In the genomic region with DNA sequence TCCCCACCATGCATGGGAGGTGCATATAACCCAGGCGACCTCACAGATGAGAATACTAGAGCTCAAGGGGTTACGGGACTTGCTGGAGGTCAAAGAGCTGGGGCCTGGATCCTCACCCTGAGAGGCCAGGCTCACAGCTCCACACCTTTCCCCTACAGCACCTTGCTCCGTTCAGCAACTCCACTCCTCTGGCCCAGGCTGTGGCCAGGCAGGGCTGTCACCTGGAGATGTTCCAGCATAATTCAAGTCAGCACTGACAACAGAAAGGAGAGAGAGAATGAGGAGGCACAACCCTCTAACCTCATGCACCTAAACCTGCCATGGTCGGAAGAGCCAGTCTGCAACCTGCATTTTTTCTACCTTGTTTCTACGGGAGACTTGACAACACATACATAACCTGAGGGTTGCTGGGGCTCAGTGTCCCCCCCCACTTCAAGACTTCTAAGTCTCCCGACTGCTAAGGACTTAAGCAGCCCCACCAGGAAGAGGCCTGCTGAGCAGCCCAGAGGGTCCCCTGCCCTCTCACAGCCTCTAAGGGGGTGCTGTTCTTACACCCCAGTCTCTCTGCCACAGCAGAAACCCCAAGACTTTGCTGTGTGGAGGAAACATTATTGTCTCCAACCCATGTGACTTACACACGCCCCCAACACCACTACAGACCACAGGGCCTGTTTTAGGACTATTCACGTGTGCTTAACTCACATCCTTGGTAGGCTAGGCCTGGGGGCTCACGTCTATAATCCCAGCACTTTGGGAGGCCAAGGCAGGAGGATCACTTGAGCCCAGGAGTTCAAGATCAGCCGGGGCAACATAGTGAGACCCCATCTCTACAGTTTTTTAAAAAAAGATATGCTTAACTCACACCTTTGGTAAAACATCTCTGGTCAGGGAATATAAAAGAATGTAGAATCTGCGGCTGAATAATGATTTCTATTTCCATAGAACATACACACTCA, we compare ENCODE assay signal across 13 cellular contexts.
DNase-seq lines count a peak whose midpoint lies in the region; TF ChIP-seq lines count a peak whose summit lies in the region.
"Had no signal": no experiment of that assay in that cellular context is flagged by ENCODE, and none has a peak within 500 bp of the region (broad histone marks: within the 10 kb centered on the region; RNA-seq: fewer than 3 reads in every experiment).

No MANE protein-coding gene starts in this region.

- no peaks in the 10 kb centered on the region for H3K27me3 ChIP-seq in stomach
- H3K27me3 ChIP-seq: ascending aorta had no signal

- H3K4me3 ChIP-seq in stomach: peak overlapping the region in 2 of 4 donors; percentile 8 to 9
- H3K4me3 ChIP-seq: ascending aorta had no signal

- TF ChIP-seq CTCF in stomach (IDR thresholded peaks at IDR 0.05): no peak

- no peak for DNase-seq in activated T-cell treated with anti-CD3 and anti-CD28 coated beads, Interleukin-2, amount 50 U/mL, for 24 hours
- DNase-seq in activated T-cell treated with anti-CD3 and anti-CD28 coated beads, Interleukin-2, amount 50 U/mL, for 1 hour: no peak
- no peak for DNase-seq in activated CD4-positive, alpha-beta memory T cell treated with anti-CD3 and anti-CD28 coated beads for 36 hours
- DNase-seq in immature natural killer cell (peak in 1 of 3 donors; percentile 29), stomach (peak; percentile 48), NCI-H226 (no peak), GDM1 (lab: John Stamatoyannopoulos, UW) (no peak)
- DNase-seq in stimulated activated CD4-positive, alpha-beta T cell treated with anti-CD3 and anti-CD28 coated beads, Interleukin-4, amount 100 ng/mL, for 4 hours: no peak
- DNase-seq: ACHN; Calu3; NK-92 treated with Interleukin-12 subunit alpha and Interleukin-12 subunit beta, amount 100 ng/mL, for 24 hours; stimulated activated CD4-positive, alpha-beta T cell treated with anti-CD3 and anti-CD28 coated beads, Interleukin-4, amount 100 ng/mL, for 1 hour had no signal

- H3K9me3 Mint-ChIP-seq in activated T-cell treated with anti-CD3 and anti-CD28 coated beads, Interleukin-2, amount 50 U/mL, for 24 hours: no peaks in the 10 kb centered on the region
- H3K9me3 Mint-ChIP-seq in activated CD4-positive, alpha-beta memory T cell treated with anti-CD3 and anti-CD28 coated beads for 36 hours: no peaks in the 10 kb centered on the region
- no peaks in the 10 kb centered on the region for H3K9me3 Mint-ChIP-seq in immature natural killer cell

- H3K4me3 Mint-ChIP-seq in activated T-cell treated with anti-CD3 and anti-CD28 coated beads, Interleukin-2, amount 50 U/mL, for 24 hours: no peak overlapping the region
- H3K4me3 Mint-ChIP-seq in activated CD4-positive, alpha-beta memory T cell treated with anti-CD3 and anti-CD28 coated beads for 36 hours: no peak overlapping the region
- peak overlapping the region in 1 of 5 donors; percentile 27 for H3K4me3 Mint-ChIP-seq in immature natural killer cell

- intact Hi-C loops in activated CD4-positive, alpha-beta memory T cell treated with anti-CD3 and anti-CD28 coated beads for 36 hours (cut with micrococcal nuclease): no loop called here
- intact Hi-C loops in stomach (cut with DNase I; ENCODE audit: low total_unique reads): loop anchor here (10.0 kb wide), 1 partner anchor 236 kb away; a partner anchor contains a TSS

- POLR2A ChIA-PET in activated CD4-positive, alpha-beta memory T cell treated with anti-CD3 and anti-CD28 coated beads for 36 hours (lab: Charles Lee): no interaction called here

- H3K9me3 ChIP-seq in stomach: no peaks in the 10 kb centered on the region
- H3K9me3 ChIP-seq: ascending aorta had no signal

- H3K27ac ChIP-seq in stomach: peak overlapping the region; percentile 37 to 89 (median 80)
- H3K27ac ChIP-seq: ascending aorta had no signal

- peaks cover 88% of the 10 kb centered on the region for H3K36me3 Mint-ChIP-seq in activated T-cell treated with anti-CD3 and anti-CD28 coated beads, Interleukin-2, amount 50 U/mL, for 24 hours (ENCODE audit: low read depth)
- peaks cover 80% of the 10 kb centered on the region for H3K36me3 Mint-ChIP-seq in activated CD4-positive, alpha-beta memory T cell treated with anti-CD3 and anti-CD28 coated beads for 36 hours
- H3K36me3 Mint-ChIP-seq in immature natural killer cell: peaks cover 10 to 38% (median 14%) of the 10 kb centered on the region in 3 donors

- TF ChIP-seq EP300 in stomach (IDR thresholded peaks at IDR 0.05): no peak

- H3K27ac Mint-ChIP-seq in activated T-cell treated with anti-CD3 and anti-CD28 coated beads, Interleukin-2, amount 50 U/mL, for 24 hours: peak overlapping the region; percentile 58
- peak overlapping the region; percentile 51 for H3K27ac Mint-ChIP-seq in activated CD4-positive, alpha-beta memory T cell treated with anti-CD3 and anti-CD28 coated beads for 36 hours
- H3K27ac Mint-ChIP-seq in immature natural killer cell: peak overlapping the region; percentile 13 to 84 (median 72)

- H3K36me3 ChIP-seq in stomach: peaks cover 7 to 72% (median 39%) of the 10 kb centered on the region in 4 donors
- H3K36me3 ChIP-seq: ascending aorta had no signal

- no peaks in the 10 kb centered on the region for H3K27me3 Mint-ChIP-seq in activated T-cell treated with anti-CD3 and anti-CD28 coated beads, Interleukin-2, amount 50 U/mL, for 24 hours
- no peaks in the 10 kb centered on the region for H3K27me3 Mint-ChIP-seq in activated CD4-positive, alpha-beta memory T cell treated with anti-CD3 and anti-CD28 coated beads for 36 hours
- H3K27me3 Mint-ChIP-seq in immature natural killer cell (ENCODE audit: low read depth in 3 of 3): peaks cover 0 to 3% (median 2%) of the 10 kb centered on the region in 3 donors

- peaks cover 75% of the 10 kb centered on the region for H3K4me1 Mint-ChIP-seq in activated T-cell treated with anti-CD3 and anti-CD28 coated beads, Interleukin-2, amount 50 U/mL, for 24 hours (ENCODE audit: low read depth)
- peaks cover 69% of the 10 kb centered on the region for H3K4me1 Mint-ChIP-seq in activated CD4-positive, alpha-beta memory T cell treated with anti-CD3 and anti-CD28 coated beads for 36 hours (ENCODE audit: low read depth)
- H3K4me1 Mint-ChIP-seq in immature natural killer cell: peaks cover 71 to 94% of the 10 kb centered on the region in 2 donors

- H3K4me1 ChIP-seq in stomach: peaks cover 21 to 78% (median 53%) of the 10 kb centered on the region in 4 donors

- no peak for TF ChIP-seq POLR2A in stomach (IDR thresholded peaks at IDR 0.05)

- 55 to 81% (median 63%) methylated on average over 9 to 11 of the region's 11 CpGs for WGBS in stomach, 5 donors

- CTCF ChIA-PET in activated CD4-positive, alpha-beta memory T cell treated with anti-CD3 and anti-CD28 coated beads for 36 hours (lab: Charles Lee): interaction anchor here (0.9 to 1.3 kb wide), 2 partner anchors 10 to 56 kb away, joined by 3 to 4 read pairs; no protein-coding TSS in a partner anchor
